8 cellular contexts compared by ENCODE assay signal in the genomic region with DNA sequence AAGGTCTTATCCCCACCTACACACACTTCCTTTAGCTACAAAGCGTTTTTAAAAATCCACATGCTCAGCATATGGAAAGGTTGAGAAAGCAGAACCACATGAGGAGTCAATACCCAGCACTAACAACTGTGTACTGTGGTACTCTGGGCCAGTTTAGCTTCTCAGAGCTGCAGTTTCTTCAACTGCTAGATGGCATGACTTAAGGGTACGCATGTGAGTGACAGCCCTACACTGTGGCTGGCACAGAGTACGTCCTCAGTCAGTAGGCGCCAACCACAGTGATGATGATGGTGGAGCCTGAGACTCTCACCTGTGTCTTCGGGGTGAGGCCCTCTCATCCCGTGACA. TPM values are rescaled to one million over a fixed set of nuclear protein-coding genes. Genes with fewer than 3 reads are reported as not detected.
A peak's percentile ranks its signal among the peaks of the same experiment; 100 is the strongest.
DNase-seq lines count a peak whose midpoint lies in the region; ATAC-seq and TF ChIP-seq lines count a peak whose summit lies in the region.

No MANE protein-coding gene starts in this region.

- no peaks in the 10 kb centered on the region for H3K27me3 ChIP-seq in CD4-positive, CD25-positive, alpha-beta regulatory T cell (ENCODE audit: control insufficient read depth, insufficient read depth, low read length)
- H3K27me3 ChIP-seq in parathyroid adenoma (ENCODE audit: control insufficient read depth, insufficient read depth, low read length), result no peaks in the 10 kb centered on the region

- peaks cover 2% of the 10 kb centered on the region for H3K36me3 ChIP-seq in CD4-positive, CD25-positive, alpha-beta regulatory T cell (ENCODE audit: control insufficient read depth, insufficient read depth, low read length)
- H3K36me3 ChIP-seq in parathyroid adenoma (ENCODE audit: control insufficient read depth, insufficient read depth, low read length), result no peaks in the 10 kb centered on the region

- H3K27ac Mint-ChIP-seq in CD4-positive, CD25-positive, alpha-beta regulatory T cell, result peak overlapping the region; percentile 89 to 95 (median 93)
- peak overlapping the region; percentile 79 for H3K27ac Mint-ChIP-seq in dendritic cell treated with granulocyte-macrophage colony-stimulating factor and Interleukin-4, amounts not matched to agents 40 ng/mL and 50 ng/mL, for 4 days

- H3K9me3 Mint-ChIP-seq in CD4-positive, CD25-positive, alpha-beta regulatory T cell, result no peaks in the 10 kb centered on the region
- peaks cover 6% of the 10 kb centered on the region for H3K9me3 Mint-ChIP-seq in dendritic cell treated with granulocyte-macrophage colony-stimulating factor and Interleukin-4, amounts not matched to agents 40 ng/mL and 50 ng/mL, for 4 days

- in situ Hi-C loops in ACHN (cut with HindIII; ENCODE audit: low pct_ligation_motif_present, low pct_unique_long_range_greater_than_20kb, low sequenced_read_pairs), result no loop called here

- peak overlapping the region; percentile 55 for H3K4me2 ChIP-seq in parathyroid adenoma (ENCODE audit: low read length)

- H3K79me2 ChIP-seq in parathyroid adenoma, result peaks cover 57% of the 10 kb centered on the region

- H2AFZ ChIP-seq in parathyroid adenoma, result no peak overlapping the region

- DNase-seq in CD4-positive, CD25-positive, alpha-beta regulatory T cell, result peak in 1 of 3 donors; percentile 35
- peak; percentile 62 for DNase-seq in activated CD4-positive, alpha-beta T cell treated with anti-CD3 and anti-CD28 coated beads for 48 hours
- DNase-seq in NCI-H2171 (lab: John Stamatoyannopoulos, UW), result no peak
- no peak for DNase-seq in amniotic stem cell (lab: John Stamatoyannopoulos, UW)
- no peak for DNase-seq in dedifferentiated amniotic fluid mesenchymal stem cell (ENCODE audit: extremely low spot score)
- no peak for DNase-seq in ACHN

- peak overlapping the region; percentile 42 for H3K4me3 ChIP-seq in CD4-positive, CD25-positive, alpha-beta regulatory T cell (ENCODE audit: low read depth, low read length)
- H3K4me3 ChIP-seq in parathyroid adenoma (ENCODE audit: low read depth, low read length), result no peak overlapping the region

- intact Hi-C loops in dendritic cell treated with granulocyte-macrophage colony-stimulating factor and Interleukin-4, amounts not matched to agents 40 ng/mL and 50 ng/mL, for 4 days (cut with micrococcal nuclease), result no loop called here

- H3K27me3 Mint-ChIP-seq in CD4-positive, CD25-positive, alpha-beta regulatory T cell, result no peaks in the 10 kb centered on the region
- no peaks in the 10 kb centered on the region for H3K27me3 Mint-ChIP-seq in dendritic cell treated with granulocyte-macrophage colony-stimulating factor and Interleukin-4, amounts not matched to agents 40 ng/mL and 50 ng/mL, for 4 days

- H3K4me3 Mint-ChIP-seq in CD4-positive, CD25-positive, alpha-beta regulatory T cell, result peak overlapping the region; percentile 17 to 79 (median 54)
- no peak overlapping the region for H3K4me3 Mint-ChIP-seq in dendritic cell treated with granulocyte-macrophage colony-stimulating factor and Interleukin-4, amounts not matched to agents 40 ng/mL and 50 ng/mL, for 4 days

- H3K9me3 ChIP-seq in CD4-positive, CD25-positive, alpha-beta regulatory T cell (ENCODE audit: control insufficient read depth in 2 of 2, low read length in 2 of 2), result no peaks in the 10 kb centered on the region
- H3K9me3 ChIP-seq in parathyroid adenoma (ENCODE audit: control insufficient read depth, low read length), result no peaks in the 10 kb centered on the region

- peak overlapping the region; percentile 61 for H3K27ac ChIP-seq in CD4-positive, CD25-positive, alpha-beta regulatory T cell (ENCODE audit: insufficient read depth, low read length, poor library complexity, severe bottlenecking)
- peak overlapping the region; percentile 82 for H3K27ac ChIP-seq in parathyroid adenoma

- H3K9ac ChIP-seq in parathyroid adenoma, result no peak overlapping the region

- peaks cover 79% of the 10 kb centered on the region for H3K4me1 ChIP-seq in CD4-positive, CD25-positive, alpha-beta regulatory T cell (ENCODE audit: control insufficient read depth, insufficient read depth, low read length, poor library complexity, severe bottlenecking)
- H3K4me1 ChIP-seq in parathyroid adenoma, result peaks cover 61% of the 10 kb centered on the region

- ATAC-seq in CD4-positive, CD25-positive, alpha-beta regulatory T cell (ENCODE audit: low read depth in 2 of 2), result peak; percentile 65 to 66

- H3K36me3 Mint-ChIP-seq in CD4-positive, CD25-positive, alpha-beta regulatory T cell, result peaks cover 10% of the 10 kb centered on the region
- H3K36me3 Mint-ChIP-seq in dendritic cell treated with granulocyte-macrophage colony-stimulating factor and Interleukin-4, amounts not matched to agents 40 ng/mL and 50 ng/mL, for 4 days (ENCODE audit: low read depth), result peaks cover 61% of the 10 kb centered on the region

- TF ChIP-seq CTCF in parathyroid adenoma (IDR thresholded peaks at IDR 0.05), result no peak

- peaks cover 20 to 91% (median 71%) of the 10 kb centered on the region in 4 donors for H3K4me1 Mint-ChIP-seq in CD4-positive, CD25-positive, alpha-beta regulatory T cell
- peaks cover 91% of the 10 kb centered on the region for H3K4me1 Mint-ChIP-seq in dendritic cell treated with granulocyte-macrophage colony-stimulating factor and Interleukin-4, amounts not matched to agents 40 ng/mL and 50 ng/mL, for 4 days (ENCODE audit: low read depth)

RNA-seq across cellular contexts. Expression of a gene that starts 17.4 kb away (rescaled TPM):
- 71.8 TPM for total RNA-seq in CD4-positive, CD25-positive, alpha-beta regulatory T cell
- polyA plus RNA-seq in CD4-positive, CD25-positive, alpha-beta regulatory T cell, result 100 to 1,000 TPM in 3 of 4 donors, 10 to 100 TPM in 1; 90.4 to 116 (median 106) TPM

RNA-seq across cellular contexts. Expression of a gene that starts 20.3 kb away (rescaled TPM):
- 429 TPM for total RNA-seq in CD4-positive, CD25-positive, alpha-beta regulatory T cell
- polyA plus RNA-seq in CD4-positive, CD25-positive, alpha-beta regulatory T cell, result 10 to 100 TPM in 2 of 4 donors, 1 to 10 TPM in 2; 4.7 to 13.5 (median 8.6) TPM
